ENCODE assay signal across 8 cellular contexts in genomic region chr2:219229375-219230200, GRCh38.
DNase-seq lines count a peak whose midpoint lies in the region; ATAC-seq, FAIRE-seq and TF ChIP-seq lines count a peak whose summit lies in the region.

Gene ANKZF1 (plus strand): TSS chr2:219229806. CDS start chr2:219230258, 452 bp downstream.
Gene ATG9A (minus strand): TSS chr2:219229636. CDS start chr2:219228024, 1,612 bp downstream.

- peak; percentile 94 for DNase-seq in AG09319 (ENCODE audit: extremely low read depth, low read depth)
- DNase-seq in NCI-H446 treated with DMSO at 0.1 percent for 48 hours (lab: John Stamatoyannopoulos, UW) = peak; percentile 95
- DNase-seq in cerebellar cortex (ENCODE audit: low spot score) = peak; percentile 99
- peak; percentile 94 for DNase-seq in stimulated activated CD4-positive, alpha-beta T cell treated with anti-CD3 and anti-CD28 coated beads, Interleukin-12 subunit alpha, Interleukin-12 subunit beta, amount 100 ng/mL, for 4 hours

- TF ChIP-seq CTCF in AG09319 (IDR thresholded peaks at IDR 0.05; ENCODE audit: low read depth, low read length) = no peak

- ATAC-seq in GM19035 (IDR thresholded peaks at IDR 0.05; ENCODE audit: unreplicated experiment) (peak; percentile 96), HG03354 (IDR thresholded peaks at IDR 0.05; ENCODE audit: poor library complexity, severe bottlenecking, unreplicated experiment) (peak; percentile 98)
- peak; percentile 98 to 99 for ATAC-seq in activated CD4-positive, CD25-positive, alpha-beta regulatory T cell treated with anti-CD3 and anti-CD28 coated beads, Interleukin-2, amount 50 U/mL, for 24 hours

- peak; percentile 17 for FAIRE-seq in islet of Langerhans (lab: Jason Lieb, UNC)

Comparison
In these comparisons a context has a peak if more than half of its experiments do, and no peak if none do; other contexts are left out.
1. Peak in every context shown above with its lines: DNase-seq and ATAC-seq.